In the genomic region with DNA sequence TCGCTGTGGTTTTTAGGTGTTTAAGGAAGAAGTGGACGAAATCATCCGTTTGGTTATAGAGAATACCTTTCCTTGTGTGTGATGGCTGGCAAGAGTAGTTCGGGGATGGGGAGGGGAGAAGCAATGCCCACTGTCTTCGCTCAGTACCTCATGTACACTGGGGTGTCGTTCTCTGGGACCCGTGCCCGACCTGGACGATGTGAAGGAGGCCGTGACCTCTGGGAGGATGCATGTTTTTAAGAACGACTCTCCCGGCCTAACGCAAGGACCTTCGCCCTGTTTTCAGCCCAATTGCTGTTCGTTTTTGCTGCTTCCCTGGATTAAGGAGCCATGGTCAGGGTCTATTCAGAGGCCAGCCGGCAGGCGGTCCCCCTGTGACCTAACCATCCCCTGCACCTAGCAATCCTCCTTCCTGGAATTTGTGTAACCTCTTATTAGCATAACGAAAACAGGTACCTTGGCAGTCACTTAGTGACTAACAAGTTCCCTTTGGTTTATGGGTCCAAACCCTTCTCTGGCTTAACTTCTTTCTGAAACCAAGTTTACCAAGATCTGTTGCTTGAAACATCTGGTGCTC, we compare ENCODE assay signal across 7 cellular contexts. TPM values are rescaled to one million over a fixed set of nuclear protein-coding genes. Genes with fewer than 3 reads are reported as not detected.
DNase-seq lines count a peak whose midpoint lies in the region; ATAC-seq and TF ChIP-seq lines count a peak whose summit lies in the region.

No MANE protein-coding gene starts in this region.

- TF ChIP-seq CTCF in activated B cell treated with CpG ODN at 0.5 μM for 24 hours (IDR thresholded peaks at IDR 0.05) = no peak

- H3K9me3 Mint-ChIP-seq in activated B cell treated with CpG ODN at 0.5 μM for 24 hours = no peaks in the 10 kb centered on the region

- intact Hi-C loops in activated B cell treated with CpG ODN at 0.5 μM for 24 hours (cut with micrococcal nuclease) = loop anchor here (2.0 to 5.0 kb wide), 5 partner anchors 53 to 1009 kb away; partner anchors contain the start of gene SNX10

- peaks cover 59% of the 10 kb centered on the region for H3K4me1 Mint-ChIP-seq in activated B cell treated with CpG ODN at 0.5 μM for 24 hours

- no peaks in the 10 kb centered on the region for H3K36me3 ChIP-seq in HAP-1 (replicated peaks)

- peak overlapping the region; percentile 87 for H3K4me3 Mint-ChIP-seq in activated B cell treated with CpG ODN at 0.5 μM for 24 hours

- peak overlapping the region; percentile 42 for H3K4me3 ChIP-seq in HAP-1

- peak overlapping the region; percentile 54 for H3K27ac Mint-ChIP-seq in activated B cell treated with CpG ODN at 0.5 μM for 24 hours

- H3K9me3 ChIP-seq in HAP-1 = no peaks in the 10 kb centered on the region

- ATAC-seq in activated B cell treated with CpG ODN at 0.5 μM for 24 hours (ENCODE audit: low read depth) = no peak
- ATAC-seq in HG03139 (IDR thresholded peaks at IDR 0.05; ENCODE audit: unreplicated experiment) = no peak
- ATAC-seq in HG02970 (IDR thresholded peaks at IDR 0.05; ENCODE audit: low FRiP score, unreplicated experiment) = no peak
- ATAC-seq in GM18498 (IDR thresholded peaks at IDR 0.05; ENCODE audit: unreplicated experiment) = no peak

- POLR2A ChIA-PET in activated B cell treated with CpG ODN at 0.5 μM for 24 hours (lab: Charles Lee) = interaction anchor here (1.1 to 1.4 kb wide), 5 partner anchors 9 to 75 kb away, joined by 3 to 9 read pairs (median 4); partner anchors contain the start of gene HNRNPA2B1

- no peaks in the 10 kb centered on the region for H3K36me3 Mint-ChIP-seq in activated B cell treated with CpG ODN at 0.5 μM for 24 hours (ENCODE audit: low read depth)

- peaks cover 26% of the 10 kb centered on the region for H3K4me1 ChIP-seq in HAP-1

- CTCF ChIA-PET in activated B cell treated with CpG ODN at 0.5 μM for 24 hours (lab: Charles Lee) = no interaction called here

- DNase-seq in HAP-1 (ENCODE audit: low spot score in 2 of 2) (peak in 1 of 2 experiments; percentile 25), activated B cell treated with CpG ODN at 0.5 μM for 24 hours (no peak), glomerular visceral epithelial cell (ENCODE audit: extremely low spot score) (peak; percentile 17)
- DNase-seq in stimulated activated CD4-positive, alpha-beta T cell treated with anti-CD3 and anti-CD28 coated beads, Interleukin-1b, Interleukin-23, amount 100 ng/mL, for 48 hours = peak; percentile 33

- H3K27me3 Mint-ChIP-seq in activated B cell treated with CpG ODN at 0.5 μM for 24 hours = no peaks in the 10 kb centered on the region

- in situ Hi-C loops in HAP-1 (cut with MboI; ENCODE audit: low sequenced_read_pairs) = no loop called here

- no peaks in the 10 kb centered on the region for H3K27me3 ChIP-seq in HAP-1 (ENCODE audit: low read depth)

RNA-seq across cellular contexts. Expression of gene NFE2L3, which starts 1.3 kb away (rescaled TPM):
- total RNA-seq in activated B cell treated with CpG ODN at 0.5 μM for 24 hours = 2.7 and 3.0 TPM in 2 replicates

RNA-seq across cellular contexts. Expression of gene HNRNPA2B1, which starts 47.2 kb away (rescaled TPM):
- total RNA-seq in activated B cell treated with CpG ODN at 0.5 μM for 24 hours = 618 and 634 TPM in 2 replicates

RNA-seq across cellular contexts. Expression of gene CBX3, which starts 48.2 kb away (rescaled TPM):
- 123 and 125 TPM in 2 replicates for total RNA-seq in activated B cell treated with CpG ODN at 0.5 μM for 24 hours
